9 cellular contexts compared by ENCODE assay signal in the genomic region with DNA sequence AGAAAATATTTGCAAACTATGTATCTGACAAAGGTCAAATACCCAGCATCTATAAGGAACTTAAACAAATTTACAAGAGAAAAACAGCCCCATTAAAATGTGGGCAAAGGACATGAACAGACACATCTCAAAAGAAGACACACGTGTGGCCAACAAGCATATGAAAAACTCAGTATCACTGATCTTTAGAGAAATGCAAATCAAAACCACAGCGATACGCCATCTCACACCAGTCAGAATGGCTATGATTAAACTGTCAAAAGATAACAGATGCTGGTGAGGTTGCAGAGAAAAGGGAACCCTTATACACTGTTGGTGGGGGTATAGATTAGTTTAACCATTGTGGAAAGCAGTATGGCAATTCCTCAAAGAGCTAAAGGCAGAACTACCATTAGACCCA.
"Had no signal": no experiment of that assay in that cellular context is flagged by ENCODE, and none has a peak within 500 bp of the region (broad histone marks: within the 10 kb centered on the region; RNA-seq: fewer than 3 reads in every experiment).

No MANE protein-coding gene starts in this region.

- DNase-seq: GM23248, GOT3, H7, HFFc6, KBM-7 had no signal

- H2AFZ ChIP-seq: GM23248 had no signal

- H3K4me1 ChIP-seq: HAP-1 had no signal

- H3K4me3 ChIP-seq: GM23248, HAP-1 had no signal

- H3K9ac ChIP-seq: GM23248 had no signal

- H3K9me3 ChIP-seq: HAP-1 had no signal

- H3K27ac ChIP-seq: GM23248, HL-60 had no signal

- ATAC-seq: HCT116, HepG2 had no signal

- H3K36me3 ChIP-seq: HAP-1 had no signal
